In the genomic region with DNA sequence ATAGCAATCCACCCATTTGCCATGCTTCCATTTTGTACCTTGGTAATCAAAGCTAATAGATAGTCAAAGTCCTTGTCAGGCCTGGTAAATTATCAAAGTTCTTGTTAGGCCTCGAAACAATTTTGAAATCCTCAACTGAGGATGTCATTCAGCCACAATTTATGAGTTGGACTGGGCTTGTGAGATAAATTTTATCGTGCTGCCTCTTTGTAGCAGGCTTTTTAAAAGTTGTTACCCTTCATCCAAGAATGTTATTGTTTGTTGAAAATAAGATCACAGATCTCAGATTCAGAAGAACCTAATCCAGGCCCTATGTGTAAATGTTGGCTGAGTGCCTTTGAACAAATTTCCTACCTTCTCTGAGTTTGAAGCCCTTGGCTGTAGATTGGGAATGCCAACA, we compare ENCODE assay signal across 1 cellular context.
TF ChIP-seq lines count a peak whose summit lies in the region.

No MANE protein-coding gene starts in this region.

TF ChIP-seq in K562, 482 proteins besides CTCF, POLR2A, EP300 and RAD21 (continued from another document):
- TF ChIP-seq, protein P1, sequence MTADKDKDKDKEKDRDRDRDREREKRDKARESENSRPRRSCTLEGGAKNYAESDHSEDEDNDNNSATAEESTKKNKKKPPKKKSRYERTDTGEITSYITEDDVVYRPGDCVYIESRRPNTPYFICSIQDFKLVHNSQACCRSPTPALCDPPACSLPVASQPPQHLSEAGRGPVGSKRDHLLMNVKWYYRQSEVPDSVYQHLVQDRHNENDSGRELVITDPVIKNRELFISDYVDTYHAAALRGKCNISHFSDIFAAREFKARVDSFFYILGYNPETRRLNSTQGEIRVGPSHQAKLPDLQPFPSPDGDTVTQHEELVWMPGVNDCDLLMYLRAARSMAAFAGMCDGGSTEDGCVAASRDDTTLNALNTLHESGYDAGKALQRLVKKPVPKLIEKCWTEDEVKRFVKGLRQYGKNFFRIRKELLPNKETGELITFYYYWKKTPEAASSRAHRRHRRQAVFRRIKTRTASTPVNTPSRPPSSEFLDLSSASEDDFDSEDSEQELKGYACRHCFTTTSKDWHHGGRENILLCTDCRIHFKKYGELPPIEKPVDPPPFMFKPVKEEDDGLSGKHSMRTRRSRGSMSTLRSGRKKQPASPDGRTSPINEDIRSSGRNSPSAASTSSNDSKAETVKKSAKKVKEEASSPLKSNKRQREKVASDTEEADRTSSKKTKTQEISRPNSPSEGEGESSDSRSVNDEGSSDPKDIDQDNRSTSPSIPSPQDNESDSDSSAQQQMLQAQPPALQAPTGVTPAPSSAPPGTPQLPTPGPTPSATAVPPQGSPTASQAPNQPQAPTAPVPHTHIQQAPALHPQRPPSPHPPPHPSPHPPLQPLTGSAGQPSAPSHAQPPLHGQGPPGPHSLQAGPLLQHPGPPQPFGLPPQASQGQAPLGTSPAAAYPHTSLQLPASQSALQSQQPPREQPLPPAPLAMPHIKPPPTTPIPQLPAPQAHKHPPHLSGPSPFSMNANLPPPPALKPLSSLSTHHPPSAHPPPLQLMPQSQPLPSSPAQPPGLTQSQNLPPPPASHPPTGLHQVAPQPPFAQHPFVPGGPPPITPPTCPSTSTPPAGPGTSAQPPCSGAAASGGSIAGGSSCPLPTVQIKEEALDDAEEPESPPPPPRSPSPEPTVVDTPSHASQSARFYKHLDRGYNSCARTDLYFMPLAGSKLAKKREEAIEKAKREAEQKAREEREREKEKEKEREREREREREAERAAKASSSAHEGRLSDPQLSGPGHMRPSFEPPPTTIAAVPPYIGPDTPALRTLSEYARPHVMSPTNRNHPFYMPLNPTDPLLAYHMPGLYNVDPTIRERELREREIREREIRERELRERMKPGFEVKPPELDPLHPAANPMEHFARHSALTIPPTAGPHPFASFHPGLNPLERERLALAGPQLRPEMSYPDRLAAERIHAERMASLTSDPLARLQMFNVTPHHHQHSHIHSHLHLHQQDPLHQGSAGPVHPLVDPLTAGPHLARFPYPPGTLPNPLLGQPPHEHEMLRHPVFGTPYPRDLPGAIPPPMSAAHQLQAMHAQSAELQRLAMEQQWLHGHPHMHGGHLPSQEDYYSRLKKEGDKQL (CRISPR knock-in tag; IDR thresholded peaks at IDR 0.05; ENCODE audit: borderline replicate concordance), result no peak
- TF ChIP-seq SMARCB1 (IDR thresholded peaks at IDR 0.05; ENCODE audit: insufficient read length, low read depth), result no peak
- no peak for TF ChIP-seq RFX1 (IDR thresholded peaks at IDR 0.05)
- TF ChIP-seq, protein P2, sequence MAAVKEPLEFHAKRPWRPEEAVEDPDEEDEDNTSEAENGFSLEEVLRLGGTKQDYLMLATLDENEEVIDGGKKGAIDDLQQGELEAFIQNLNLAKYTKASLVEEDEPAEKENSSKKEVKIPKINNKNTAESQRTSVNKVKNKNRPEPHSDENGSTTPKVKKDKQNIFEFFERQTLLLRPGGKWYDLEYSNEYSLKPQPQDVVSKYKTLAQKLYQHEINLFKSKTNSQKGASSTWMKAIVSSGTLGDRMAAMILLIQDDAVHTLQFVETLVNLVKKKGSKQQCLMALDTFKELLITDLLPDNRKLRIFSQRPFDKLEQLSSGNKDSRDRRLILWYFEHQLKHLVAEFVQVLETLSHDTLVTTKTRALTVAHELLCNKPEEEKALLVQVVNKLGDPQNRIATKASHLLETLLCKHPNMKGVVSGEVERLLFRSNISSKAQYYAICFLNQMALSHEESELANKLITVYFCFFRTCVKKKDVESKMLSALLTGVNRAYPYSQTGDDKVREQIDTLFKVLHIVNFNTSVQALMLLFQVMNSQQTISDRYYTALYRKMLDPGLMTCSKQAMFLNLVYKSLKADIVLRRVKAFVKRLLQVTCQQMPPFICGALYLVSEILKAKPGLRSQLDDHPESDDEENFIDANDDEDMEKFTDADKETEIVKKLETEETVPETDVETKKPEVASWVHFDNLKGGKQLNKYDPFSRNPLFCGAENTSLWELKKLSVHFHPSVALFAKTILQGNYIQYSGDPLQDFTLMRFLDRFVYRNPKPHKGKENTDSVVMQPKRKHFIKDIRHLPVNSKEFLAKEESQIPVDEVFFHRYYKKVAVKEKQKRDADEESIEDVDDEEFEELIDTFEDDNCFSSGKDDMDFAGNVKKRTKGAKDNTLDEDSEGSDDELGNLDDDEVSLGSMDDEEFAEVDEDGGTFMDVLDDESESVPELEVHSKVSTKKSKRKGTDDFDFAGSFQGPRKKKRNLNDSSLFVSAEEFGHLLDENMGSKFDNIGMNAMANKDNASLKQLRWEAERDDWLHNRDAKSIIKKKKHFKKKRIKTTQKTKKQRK (IDR thresholded peaks at IDR 0.05; ENCODE audit: borderline replicate concordance, low read depth, low read length), result no peak
- TF ChIP-seq, protein P3, sequence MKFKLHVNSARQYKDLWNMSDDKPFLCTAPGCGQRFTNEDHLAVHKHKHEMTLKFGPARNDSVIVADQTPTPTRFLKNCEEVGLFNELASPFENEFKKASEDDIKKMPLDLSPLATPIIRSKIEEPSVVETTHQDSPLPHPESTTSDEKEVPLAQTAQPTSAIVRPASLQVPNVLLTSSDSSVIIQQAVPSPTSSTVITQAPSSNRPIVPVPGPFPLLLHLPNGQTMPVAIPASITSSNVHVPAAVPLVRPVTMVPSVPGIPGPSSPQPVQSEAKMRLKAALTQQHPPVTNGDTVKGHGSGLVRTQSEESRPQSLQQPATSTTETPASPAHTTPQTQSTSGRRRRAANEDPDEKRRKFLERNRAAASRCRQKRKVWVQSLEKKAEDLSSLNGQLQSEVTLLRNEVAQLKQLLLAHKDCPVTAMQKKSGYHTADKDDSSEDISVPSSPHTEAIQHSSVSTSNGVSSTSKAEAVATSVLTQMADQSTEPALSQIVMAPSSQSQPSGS (CRISPR knock-in tag; IDR thresholded peaks at IDR 0.05), result no peak
- peak; percentile 47; the same call in 1 of the 2 replicates for TF ChIP-seq SMARCA4 (IDR thresholded peaks at IDR 0.05)
- TF ChIP-seq NUFIP1 (IDR thresholded peaks at IDR 0.05; ENCODE audit: partially characterized antibody), result no peak
- TF ChIP-seq, protein P4, sequence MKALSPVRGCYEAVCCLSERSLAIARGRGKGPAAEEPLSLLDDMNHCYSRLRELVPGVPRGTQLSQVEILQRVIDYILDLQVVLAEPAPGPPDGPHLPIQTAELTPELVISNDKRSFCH (CRISPR knock-in tag; IDR thresholded peaks at IDR 0.05), result no peak
- TF ChIP-seq, protein P4 (tag; IDR thresholded peaks at IDR 0.05), result no peak
- no peak for TF ChIP-seq SETDB1 (IDR thresholded peaks at IDR 0.05; ENCODE audit: low read length)
- TF ChIP-seq, protein P5, sequence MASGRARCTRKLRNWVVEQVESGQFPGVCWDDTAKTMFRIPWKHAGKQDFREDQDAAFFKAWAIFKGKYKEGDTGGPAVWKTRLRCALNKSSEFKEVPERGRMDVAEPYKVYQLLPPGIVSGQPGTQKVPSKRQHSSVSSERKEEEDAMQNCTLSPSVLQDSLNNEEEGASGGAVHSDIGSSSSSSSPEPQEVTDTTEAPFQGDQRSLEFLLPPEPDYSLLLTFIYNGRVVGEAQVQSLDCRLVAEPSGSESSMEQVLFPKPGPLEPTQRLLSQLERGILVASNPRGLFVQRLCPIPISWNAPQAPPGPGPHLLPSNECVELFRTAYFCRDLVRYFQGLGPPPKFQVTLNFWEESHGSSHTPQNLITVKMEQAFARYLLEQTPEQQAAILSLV (tag; IDR thresholded peaks at IDR 0.05), result no peak
- no peak for TF ChIP-seq SIN3B (IDR thresholded peaks at IDR 0.05; ENCODE audit: low read depth)
- TF ChIP-seq PRMT5 (CRISPR knock-in tag; IDR thresholded peaks at IDR 0.05), result no peak
- TF ChIP-seq, protein P6, sequence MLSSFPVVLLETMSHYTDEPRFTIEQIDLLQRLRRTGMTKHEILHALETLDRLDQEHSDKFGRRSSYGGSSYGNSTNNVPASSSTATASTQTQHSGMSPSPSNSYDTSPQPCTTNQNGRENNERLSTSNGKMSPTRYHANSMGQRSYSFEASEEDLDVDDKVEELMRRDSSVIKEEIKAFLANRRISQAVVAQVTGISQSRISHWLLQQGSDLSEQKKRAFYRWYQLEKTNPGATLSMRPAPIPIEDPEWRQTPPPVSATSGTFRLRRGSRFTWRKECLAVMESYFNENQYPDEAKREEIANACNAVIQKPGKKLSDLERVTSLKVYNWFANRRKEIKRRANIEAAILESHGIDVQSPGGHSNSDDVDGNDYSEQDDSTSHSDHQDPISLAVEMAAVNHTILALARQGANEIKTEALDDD (IDR thresholded peaks at IDR 0.05), result no peak
- no peak for TF ChIP-seq CBX2 (IDR thresholded peaks at IDR 0.05; ENCODE audit: insufficient read depth, low read length, poor library complexity, severe bottlenecking)
- TF ChIP-seq ZNF699 (CRISPR knock-in tag; IDR thresholded peaks at IDR 0.05; ENCODE audit: insufficient replicate concordance), result no peak
- TF ChIP-seq SRSF7 (optimal IDR thresholded peaks at IDR 0.05; ENCODE audit: low read depth, low read length), result no peak
- TF ChIP-seq ARNT (IDR thresholded peaks at IDR 0.05), result no peak
- no peak for TF ChIP-seq RBM15 (IDR thresholded peaks at IDR 0.05; ENCODE audit: insufficient read depth, low read length)
- no peak for TF ChIP-seq ZNF184 (CRISPR knock-in tag; IDR thresholded peaks at IDR 0.05)
- TF ChIP-seq, protein P7, sequence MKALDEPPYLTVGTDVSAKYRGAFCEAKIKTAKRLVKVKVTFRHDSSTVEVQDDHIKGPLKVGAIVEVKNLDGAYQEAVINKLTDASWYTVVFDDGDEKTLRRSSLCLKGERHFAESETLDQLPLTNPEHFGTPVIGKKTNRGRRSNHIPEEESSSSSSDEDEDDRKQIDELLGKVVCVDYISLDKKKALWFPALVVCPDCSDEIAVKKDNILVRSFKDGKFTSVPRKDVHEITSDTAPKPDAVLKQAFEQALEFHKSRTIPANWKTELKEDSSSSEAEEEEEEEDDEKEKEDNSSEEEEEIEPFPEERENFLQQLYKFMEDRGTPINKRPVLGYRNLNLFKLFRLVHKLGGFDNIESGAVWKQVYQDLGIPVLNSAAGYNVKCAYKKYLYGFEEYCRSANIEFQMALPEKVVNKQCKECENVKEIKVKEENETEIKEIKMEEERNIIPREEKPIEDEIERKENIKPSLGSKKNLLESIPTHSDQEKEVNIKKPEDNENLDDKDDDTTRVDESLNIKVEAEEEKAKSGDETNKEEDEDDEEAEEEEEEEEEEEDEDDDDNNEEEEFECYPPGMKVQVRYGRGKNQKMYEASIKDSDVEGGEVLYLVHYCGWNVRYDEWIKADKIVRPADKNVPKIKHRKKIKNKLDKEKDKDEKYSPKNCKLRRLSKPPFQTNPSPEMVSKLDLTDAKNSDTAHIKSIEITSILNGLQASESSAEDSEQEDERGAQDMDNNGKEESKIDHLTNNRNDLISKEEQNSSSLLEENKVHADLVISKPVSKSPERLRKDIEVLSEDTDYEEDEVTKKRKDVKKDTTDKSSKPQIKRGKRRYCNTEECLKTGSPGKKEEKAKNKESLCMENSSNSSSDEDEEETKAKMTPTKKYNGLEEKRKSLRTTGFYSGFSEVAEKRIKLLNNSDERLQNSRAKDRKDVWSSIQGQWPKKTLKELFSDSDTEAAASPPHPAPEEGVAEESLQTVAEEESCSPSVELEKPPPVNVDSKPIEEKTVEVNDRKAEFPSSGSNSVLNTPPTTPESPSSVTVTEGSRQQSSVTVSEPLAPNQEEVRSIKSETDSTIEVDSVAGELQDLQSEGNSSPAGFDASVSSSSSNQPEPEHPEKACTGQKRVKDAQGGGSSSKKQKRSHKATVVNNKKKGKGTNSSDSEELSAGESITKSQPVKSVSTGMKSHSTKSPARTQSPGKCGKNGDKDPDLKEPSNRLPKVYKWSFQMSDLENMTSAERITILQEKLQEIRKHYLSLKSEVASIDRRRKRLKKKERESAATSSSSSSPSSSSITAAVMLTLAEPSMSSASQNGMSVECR (CRISPR knock-in tag; IDR thresholded peaks at IDR 0.05), result no peak
- TF ChIP-seq TCF3 (CRISPR knock-in tag; IDR thresholded peaks at IDR 0.05), result peak; percentile 79
- no peak for TF ChIP-seq ZFP1 (CRISPR knock-in tag; IDR thresholded peaks at IDR 0.05)
- no peak for TF ChIP-seq ZNF696 (CRISPR knock-in tag; conservative IDR thresholded peaks at IDR 0.05)
- no peak for TF ChIP-seq HLTF (IDR thresholded peaks at IDR 0.05)
- no peak for TF ChIP-seq DIDO1 (tag; IDR thresholded peaks at IDR 0.05; ENCODE audit: low read depth)
- no peak for TF ChIP-seq KAT7 (CRISPR knock-in tag; IDR thresholded peaks at IDR 0.05; ENCODE audit: borderline replicate concordance)
- no peak; the same call in 1 of the 2 replicates for TF ChIP-seq PML (IDR thresholded peaks at IDR 0.05; ENCODE audit: low read length)
- TF ChIP-seq MAFF (IDR thresholded peaks at IDR 0.05; ENCODE audit: low read length), result no peak
- TF ChIP-seq, protein P8, sequence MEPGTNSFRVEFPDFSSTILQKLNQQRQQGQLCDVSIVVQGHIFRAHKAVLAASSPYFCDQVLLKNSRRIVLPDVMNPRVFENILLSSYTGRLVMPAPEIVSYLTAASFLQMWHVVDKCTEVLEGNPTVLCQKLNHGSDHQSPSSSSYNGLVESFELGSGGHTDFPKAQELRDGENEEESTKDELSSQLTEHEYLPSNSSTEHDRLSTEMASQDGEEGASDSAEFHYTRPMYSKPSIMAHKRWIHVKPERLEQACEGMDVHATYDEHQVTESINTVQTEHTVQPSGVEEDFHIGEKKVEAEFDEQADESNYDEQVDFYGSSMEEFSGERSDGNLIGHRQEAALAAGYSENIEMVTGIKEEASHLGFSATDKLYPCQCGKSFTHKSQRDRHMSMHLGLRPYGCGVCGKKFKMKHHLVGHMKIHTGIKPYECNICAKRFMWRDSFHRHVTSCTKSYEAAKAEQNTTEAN (CRISPR knock-in tag; IDR thresholded peaks at IDR 0.05), result no peak
- TF ChIP-seq TEAD4 (IDR thresholded peaks at IDR 0.05; ENCODE audit: low read length), result peak; percentile 89
- no peak for TF ChIP-seq TEAD4 (CRISPR knock-in tag; IDR thresholded peaks at IDR 0.05; ENCODE audit: borderline replicate concordance)
- TF ChIP-seq TAL1 (IDR thresholded peaks at IDR 0.05), result peak; percentile 81
- no peak for TF ChIP-seq ZNF57 (CRISPR knock-in tag; IDR thresholded peaks at IDR 0.05)
- TF ChIP-seq ZKSCAN8 (CRISPR knock-in tag; IDR thresholded peaks at IDR 0.05), result no peak
- TF ChIP-seq SLC30A9 (CRISPR knock-in tag; IDR thresholded peaks at IDR 0.05), result no peak
- TF ChIP-seq ZNF347 (CRISPR knock-in tag; IDR thresholded peaks at IDR 0.05; ENCODE audit: low read depth), result no peak
- TF ChIP-seq NFYB (IDR thresholded peaks at IDR 0.05; ENCODE audit: extremely low read depth, insufficient read length), result no peak
- TF ChIP-seq ZNF121 (CRISPR knock-in tag; conservative IDR thresholded peaks at IDR 0.05), result no peak
- TF ChIP-seq JUND (IDR thresholded peaks at IDR 0.05; ENCODE audit: borderline replicate concordance, low read depth, low read length), result no peak; the same call in 1 of the 2 replicates
- TF ChIP-seq JUND (tag; IDR thresholded peaks at IDR 0.05; ENCODE audit: borderline replicate concordance, low read depth, low read length), result no peak; the same call in 2 of the 3 replicates
- TF ChIP-seq SMARCC2 (IDR thresholded peaks at IDR 0.05; ENCODE audit: low read depth), result no peak
- no peak for TF ChIP-seq CBX8 (IDR thresholded peaks at IDR 0.05; ENCODE audit: borderline replicate concordance, extremely low read depth, low read depth, low read length, poor library complexity, severe bottlenecking)
- TF ChIP-seq, protein P9, sequence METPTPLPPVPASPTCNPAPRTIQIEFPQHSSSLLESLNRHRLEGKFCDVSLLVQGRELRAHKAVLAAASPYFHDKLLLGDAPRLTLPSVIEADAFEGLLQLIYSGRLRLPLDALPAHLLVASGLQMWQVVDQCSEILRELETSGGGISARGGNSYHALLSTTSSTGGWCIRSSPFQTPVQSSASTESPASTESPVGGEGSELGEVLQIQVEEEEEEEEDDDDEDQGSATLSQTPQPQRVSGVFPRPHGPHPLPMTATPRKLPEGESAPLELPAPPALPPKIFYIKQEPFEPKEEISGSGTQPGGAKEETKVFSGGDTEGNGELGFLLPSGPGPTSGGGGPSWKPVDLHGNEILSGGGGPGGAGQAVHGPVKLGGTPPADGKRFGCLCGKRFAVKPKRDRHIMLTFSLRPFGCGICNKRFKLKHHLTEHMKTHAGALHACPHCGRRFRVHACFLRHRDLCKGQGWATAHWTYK (CRISPR knock-in tag; IDR thresholded peaks at IDR 0.05), result no peak
